In genomic region chr11:26410967-26411366, GRCh38 we compare ENCODE assay signal across 27 cellular contexts.
"Had no signal": no experiment of that assay in that cellular context is flagged by ENCODE, and none has a peak within 500 bp of the region (broad histone marks: within the 10 kb centered on the region; RNA-seq: fewer than 3 reads in every experiment).

No MANE protein-coding gene starts in this region.

- DNase-seq: stimulated activated CD4-positive, alpha-beta T cell treated with anti-CD3 and anti-CD28 coated beads, Interleukin-2, amount 100 ng/mL, for 48 hours; stimulated activated CD4-positive, alpha-beta T cell treated with anti-CD3 and anti-CD28 coated beads, Interleukin-4, amount 100 ng/mL, for 1 hour; stimulated activated CD4-positive, alpha-beta T cell treated with anti-CD3 and anti-CD28 coated beads, Interleukin-4, amount 100 ng/mL, for 24 hours; stimulated activated CD4-positive, alpha-beta T cell treated with anti-CD3 and anti-CD28 coated beads, Interleukin-4, amount 100 ng/mL, for 4 hours; stimulated activated CD8-positive, alpha-beta memory T cell treated with anti-CD3 and anti-CD28 coated beads, Interleukin-4, amount 100 ng/mL, for 48 hours; stimulated activated naive B cell treated with anti-CD40 and anti-IgM and Interleukin-4, amounts not matched to agents 10 μg/mL and 1 μg/mL and 100 μg/mL, for 72 hours; stimulated activated naive CD4-positive, alpha-beta T cell; stimulated activated naive CD4-positive, alpha-beta T cell treated with Interleukin-2 at 50 U/mL for 16 hours; stimulated activated naive CD8-positive, alpha-beta T cell treated with anti-CD3 and anti-CD28 coated beads, Interleukin-15, amount 100 ng/mL, for 72 hours; stimulated activated naive CD8-positive, alpha-beta T cell treated with anti-CD3 and anti-CD28 coated beads, Interleukin-15, Interleukin-2, amounts not matched to agents 100 U/mL and 50 U/mL, for 24 hours; stomach; substantia nigra; testis; thyroid gland; tibial artery; transverse colon; trophoblast cell; upper lobe of left lung; upper lobe of right lung; uterus had no signal

- H3K27me3 ChIP-seq: stomach, suprapubic skin, testis, thyroid gland, tibial artery, tibial nerve, transverse colon, upper lobe of left lung, upper lobe of right lung, uterus, vagina had no signal

- H3K36me3 ChIP-seq: stomach, suprapubic skin, thoracic aorta, thyroid gland, tibial artery, tibial nerve, transverse colon, upper lobe of left lung, upper lobe of right lung, uterus, vagina had no signal

- H3K27ac ChIP-seq: stomach, suprapubic skin, testis, thoracic aorta, thyroid gland, tibial artery, tibial nerve, transverse colon, upper lobe of left lung, upper lobe of right lung, uterus, vagina had no signal

- FAIRE-seq: urothelium cell line had no signal

- H3K4me1 ChIP-seq: stomach, suprapubic skin, testis, thyroid gland, tibial artery, tibial nerve, transverse colon, upper lobe of left lung, upper lobe of right lung, uterus, vagina had no signal

- ATAC-seq: stimulated activated effector memory CD8-positive, alpha-beta T cell treated with anti-CD3 and anti-CD28 coated beads, Interleukin-12 subunit alpha, Interleukin-12 subunit beta, amount 100 ng/mL, for 72 hours; stimulated activated memory B cell treated with anti-CD40 and anti-IgM and Interleukin-4, amounts not matched to agents 10 μg/mL and 1 μg/mL and 100 μg/mL, for 72 hours; stimulated activated naive B cell treated with anti-CD40 and anti-IgM and Interleukin-4, amounts not matched to agents 10 μg/mL and 1 μg/mL and 100 μg/mL, for 72 hours; stimulated activated naive CD8-positive, alpha-beta T cell treated with anti-CD3 and anti-CD28 coated beads, Interleukin-15, amount 100 ng/mL, for 72 hours; stimulated activated naive CD8-positive, alpha-beta T cell treated with anti-CD3 and anti-CD28 coated beads, Interleukin-15, Interleukin-2, amounts not matched to agents 100 U/mL and 50 U/mL, for 24 hours; upper lobe of right lung had no signal

- H3K4me3 ChIP-seq: stomach, suprapubic skin, testis, thoracic aorta, thyroid gland, tibial artery, tibial nerve, transverse colon, upper lobe of left lung, upper lobe of right lung, uterus, vagina had no signal

- H3K9me3 ChIP-seq: stomach, suprapubic skin, testis, thoracic aorta, thyroid gland, tibial artery, tibial nerve, transverse colon, upper lobe of left lung, upper lobe of right lung, uterus, vagina had no signal
